18 cellular contexts compared by ENCODE assay signal in genomic region chr13:49629196-49629938, GRCh38. TPM values are rescaled to one million over a fixed set of nuclear protein-coding genes. Genes with fewer than 3 reads are reported as not detected.
A peak's percentile ranks its signal among the peaks of the same experiment; 100 is the strongest.
DNase-seq lines count a peak whose midpoint lies in the region; ATAC-seq, FAIRE-seq and TF ChIP-seq lines count a peak whose summit lies in the region.
"Had no signal": no experiment of that assay in that cellular context is flagged by ENCODE, and none has a peak within 500 bp of the region (broad histone marks: within the 10 kb centered on the region; RNA-seq: fewer than 3 reads in every experiment).

No MANE protein-coding gene starts in this region.

- H3K9me3 ChIP-seq in mononuclear cell (ENCODE audit: low read depth, low read length): no peaks in the 10 kb centered on the region
- H3K9me3 ChIP-seq: heart right ventricle, transverse colon had no signal

- H3K4me1 ChIP-seq in mononuclear cell (ENCODE audit: insufficient read depth, low read length): peaks cover 70% of the 10 kb centered on the region

- no peaks in the 10 kb centered on the region for H3K9me3 Mint-ChIP-seq in activated CD8-positive, alpha-beta T cell treated with anti-CD3 and anti-CD28 coated beads, Interleukin-2, amount 10 ng/mL, durations not matched to agents 7 days and 5 days (ENCODE audit: insufficient read depth)

- CTCF ChIA-PET in activated CD8-positive, alpha-beta T cell treated with anti-CD3 and anti-CD28 coated beads, Interleukin-2, amount 10 ng/mL, durations not matched to agents 7 days and 5 days (lab: Charles Lee): interaction anchor here (0.6 to 1.4 kb wide), 3 partner anchors 22 to 329 kb away, joined by 3 to 5 read pairs (median 3); no protein-coding TSS in a partner anchor

- peak; percentile 16 for DNase-seq in SIG-M5 treated with dmso at 0.1 percent for 504 hours (lab: John Stamatoyannopoulos, UW; ENCODE audit: unreplicated experiment)
- DNase-seq in SIG-M5 (lab: John Stamatoyannopoulos, UW): no peak
- no peak for DNase-seq in GM12892 (ENCODE audit: insufficient read length)
- DNase-seq in activated CD8-positive, alpha-beta T cell treated with anti-CD3 and anti-CD28 coated beads, Interleukin-2, amount 10 ng/mL, durations not matched to agents 7 days and 5 days: no peak
- DNase-seq in activated gamma-delta T cell treated with Interleukin-2 at 50 U/mL for 16 hours: no peak
- no peak for DNase-seq in effector CD8-positive, alpha-beta T cell (lab: John Stamatoyannopoulos, UW)
- DNase-seq: 8988T, COR-L47, heart right ventricle, NCI-H2081, NCI-H774, small intestine, transverse colon had no signal

- ATAC-seq in activated CD8-positive, alpha-beta T cell treated with anti-CD3 and anti-CD28 coated beads, Interleukin-2, amount 10 ng/mL, durations not matched to agents 7 days and 5 days: no peak
- no peak for ATAC-seq in GM21529 (IDR thresholded peaks at IDR 0.05; ENCODE audit: unreplicated experiment)

- H3K27ac Mint-ChIP-seq in activated CD8-positive, alpha-beta T cell treated with anti-CD3 and anti-CD28 coated beads, Interleukin-2, amount 10 ng/mL, durations not matched to agents 7 days and 5 days: no peak overlapping the region

- FAIRE-seq in GM12892 (lab: Jason Lieb, UNC): peak; percentile 24
- FAIRE-seq: small intestine had no signal

- H3K4me1 Mint-ChIP-seq in activated CD8-positive, alpha-beta T cell treated with anti-CD3 and anti-CD28 coated beads, Interleukin-2, amount 10 ng/mL, durations not matched to agents 7 days and 5 days (ENCODE audit: low read depth): peaks cover 20% of the 10 kb centered on the region

- POLR2A ChIA-PET in activated CD8-positive, alpha-beta T cell treated with anti-CD3 and anti-CD28 coated beads, Interleukin-2, amount 10 ng/mL, durations not matched to agents 7 days and 5 days (lab: Charles Lee): interaction anchor here (0.5 kb wide), 1 partner anchor 159 kb away, joined by 3 read pairs; no protein-coding TSS in a partner anchor

- H3K27me3 Mint-ChIP-seq in activated CD8-positive, alpha-beta T cell treated with anti-CD3 and anti-CD28 coated beads, Interleukin-2, amount 10 ng/mL, durations not matched to agents 7 days and 5 days (ENCODE audit: low read depth): no peaks in the 10 kb centered on the region

- no peaks in the 10 kb centered on the region for H3K36me3 Mint-ChIP-seq in activated CD8-positive, alpha-beta T cell treated with anti-CD3 and anti-CD28 coated beads, Interleukin-2, amount 10 ng/mL, durations not matched to agents 7 days and 5 days (ENCODE audit: low read depth)

- H3K4me3 Mint-ChIP-seq in activated CD8-positive, alpha-beta T cell treated with anti-CD3 and anti-CD28 coated beads, Interleukin-2, amount 10 ng/mL, durations not matched to agents 7 days and 5 days: peak overlapping the region; percentile 84

- no peaks in the 10 kb centered on the region for H3K27me3 ChIP-seq in mononuclear cell (ENCODE audit: insufficient read depth, low read length)
- H3K27me3 ChIP-seq: cardiac muscle cell, heart right ventricle, transverse colon had no signal

- peak overlapping the region; percentile 87 for H3K4me3 ChIP-seq in mononuclear cell (ENCODE audit: low read length)
- H3K4me3 ChIP-seq: cardiac muscle cell had no signal

- TF ChIP-seq POLR2A in GM12892 (IDR thresholded peaks at IDR 0.05; ENCODE audit: low read depth, low read length): no peak

RNA-seq across cellular contexts. Expression of gene ARL11, which starts 1.1 kb away (rescaled TPM):
- 4.7 TPM for polyA plus RNA-seq in GM12892 (2012; ENCODE audit: missing spikeins)
- 1 to 10 TPM; 1.9 TPM for total RNA-seq in activated CD8-positive, alpha-beta T cell treated with anti-CD3 and anti-CD28 coated beads, Interleukin-2, amount 10 ng/mL, durations not matched to agents 7 days and 5 days
- total RNA-seq in mononuclear cell: 1.3 TPM
- total RNA-seq: LHCN-M2, SK-MEL-5 had no signal

RNA-seq across cellular contexts. Expression of gene RCBTB1, which starts 44.0 kb away (rescaled TPM):
- polyA plus RNA-seq in GM12892 (2012; ENCODE audit: missing spikeins): 11.7 TPM
- total RNA-seq in activated CD8-positive, alpha-beta T cell treated with anti-CD3 and anti-CD28 coated beads, Interleukin-2, amount 10 ng/mL, durations not matched to agents 7 days and 5 days: 10 to 100 TPM; 18.6 to 19.3 TPM
- 19.0 TPM for total RNA-seq in mononuclear cell
